In genomic region chr12:15591811-15592210, GRCh38 we compare ENCODE assay signal across 1 cellular context.
TF ChIP-seq lines count a peak whose summit lies in the region.

No MANE protein-coding gene starts in this region.

TF ChIP-seq in HepG2, 621 proteins besides CTCF, POLR2A, EP300 and RAD21 (continued from another document):
- TF ChIP-seq ZNF101 (CRISPR knock-in tag; IDR thresholded peaks at IDR 0.05; ENCODE audit: borderline replicate concordance, low read depth) = no peak
- TF ChIP-seq ZNF207 (IDR thresholded peaks at IDR 0.05; ENCODE audit: borderline replicate concordance) = no peak
- no peak for TF ChIP-seq KDM1A (CRISPR knock-in tag; IDR thresholded peaks at IDR 0.05)
- no peak for TF ChIP-seq ZNF703 (CRISPR knock-in tag; IDR thresholded peaks at IDR 0.05; ENCODE audit: borderline replicate concordance)
- no peak for TF ChIP-seq JUN (CRISPR knock-in tag; IDR thresholded peaks at IDR 0.05)
- no peak for TF ChIP-seq ZBTB38 (CRISPR knock-in tag; IDR thresholded peaks at IDR 0.05)
- TF ChIP-seq ELF4 (CRISPR knock-in tag; IDR thresholded peaks at IDR 0.05; ENCODE audit: borderline replicate concordance) = no peak
- TF ChIP-seq ZBED4 (CRISPR knock-in tag; IDR thresholded peaks at IDR 0.05; ENCODE audit: borderline replicate concordance) = no peak
- TF ChIP-seq RXRB (CRISPR knock-in tag; IDR thresholded peaks at IDR 0.05; ENCODE audit: borderline replicate concordance) = no peak
- TF ChIP-seq RFX3 (CRISPR knock-in tag; IDR thresholded peaks at IDR 0.05) = no peak
- no peak for TF ChIP-seq ZNF318 (CRISPR knock-in tag; IDR thresholded peaks at IDR 0.05)
- TF ChIP-seq PAXIP1 (CRISPR knock-in tag; conservative IDR thresholded peaks at IDR 0.05) = no peak
- TF ChIP-seq ZNF234 (CRISPR knock-in tag; conservative IDR thresholded peaks at IDR 0.05) = no peak
- TF ChIP-seq ZNF333 (CRISPR knock-in tag; IDR thresholded peaks at IDR 0.05; ENCODE audit: borderline replicate concordance) = no peak
